2 cellular contexts compared by ENCODE assay signal in the genomic region with DNA sequence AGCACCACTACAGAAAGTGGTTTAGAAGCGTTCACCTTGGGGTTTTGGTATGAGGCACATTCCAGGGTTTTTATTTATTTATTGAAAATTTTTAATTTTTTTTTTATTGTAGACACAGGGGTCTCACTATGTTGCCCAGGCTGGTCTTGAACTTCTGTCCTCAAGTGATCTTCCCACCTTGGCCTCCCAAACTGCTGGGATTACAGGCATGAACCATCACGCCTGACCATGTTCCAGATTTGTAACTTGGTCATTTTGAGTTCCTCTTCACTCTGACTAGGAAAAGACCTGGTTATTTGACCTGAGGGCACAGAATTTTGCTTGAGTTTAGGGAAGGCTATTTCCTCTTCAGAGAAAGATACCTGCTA.
TF ChIP-seq lines count a peak whose summit lies in the region.

No MANE protein-coding gene starts in this region.

TF ChIP-seq in HepG2, 621 proteins besides CTCF, POLR2A, EP300 and RAD21:
- no peak for TF ChIP-seq NAIF1 (CRISPR knock-in tag; IDR thresholded peaks at IDR 0.05; ENCODE audit: borderline replicate concordance)
- TF ChIP-seq MAFF (IDR thresholded peaks at IDR 0.05; ENCODE audit: low read depth, low read length) = no peak
- no peak for TF ChIP-seq SOX5 (CRISPR knock-in tag; IDR thresholded peaks at IDR 0.05; ENCODE audit: borderline replicate concordance)
- TF ChIP-seq, protein P1, sequence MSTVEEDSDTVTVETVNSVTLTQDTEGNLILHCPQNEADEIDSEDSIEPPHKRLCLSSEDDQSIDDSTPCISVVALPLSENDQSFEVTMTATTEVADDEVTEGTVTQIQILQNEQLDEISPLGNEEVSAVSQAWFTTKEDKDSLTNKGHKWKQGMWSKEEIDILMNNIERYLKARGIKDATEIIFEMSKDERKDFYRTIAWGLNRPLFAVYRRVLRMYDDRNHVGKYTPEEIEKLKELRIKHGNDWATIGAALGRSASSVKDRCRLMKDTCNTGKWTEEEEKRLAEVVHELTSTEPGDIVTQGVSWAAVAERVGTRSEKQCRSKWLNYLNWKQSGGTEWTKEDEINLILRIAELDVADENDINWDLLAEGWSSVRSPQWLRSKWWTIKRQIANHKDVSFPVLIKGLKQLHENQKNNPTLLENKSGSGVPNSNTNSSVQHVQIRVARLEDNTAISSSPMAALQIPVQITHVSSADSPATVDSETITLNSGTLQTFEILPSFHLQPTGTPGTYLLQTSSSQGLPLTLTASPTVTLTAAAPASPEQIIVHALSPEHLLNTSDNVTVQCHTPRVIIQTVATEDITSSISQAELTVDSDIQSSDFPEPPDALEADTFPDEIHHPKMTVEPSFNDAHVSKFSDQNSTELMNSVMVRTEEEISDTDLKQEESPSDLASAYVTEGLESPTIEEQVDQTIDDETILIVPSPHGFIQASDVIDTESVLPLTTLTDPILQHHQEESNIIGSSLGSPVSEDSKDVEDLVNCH (CRISPR knock-in tag; IDR thresholded peaks at IDR 0.05) = no peak
- no peak for TF ChIP-seq KDM5B (CRISPR knock-in tag; IDR thresholded peaks at IDR 0.05; ENCODE audit: borderline replicate concordance)
- no peak for TF ChIP-seq ZNF772 (CRISPR knock-in tag; IDR thresholded peaks at IDR 0.05)
- TF ChIP-seq ZNF317 (CRISPR knock-in tag; IDR thresholded peaks at IDR 0.05) = no peak
- TF ChIP-seq XRCC5 (optimal IDR thresholded peaks at IDR 0.05; ENCODE audit: low read length) = no peak
- TF ChIP-seq CREB1 (IDR thresholded peaks at IDR 0.05) = no peak
- no peak for TF ChIP-seq CREB1 (CRISPR knock-in tag; IDR thresholded peaks at IDR 0.05)
- TF ChIP-seq, protein P2, sequence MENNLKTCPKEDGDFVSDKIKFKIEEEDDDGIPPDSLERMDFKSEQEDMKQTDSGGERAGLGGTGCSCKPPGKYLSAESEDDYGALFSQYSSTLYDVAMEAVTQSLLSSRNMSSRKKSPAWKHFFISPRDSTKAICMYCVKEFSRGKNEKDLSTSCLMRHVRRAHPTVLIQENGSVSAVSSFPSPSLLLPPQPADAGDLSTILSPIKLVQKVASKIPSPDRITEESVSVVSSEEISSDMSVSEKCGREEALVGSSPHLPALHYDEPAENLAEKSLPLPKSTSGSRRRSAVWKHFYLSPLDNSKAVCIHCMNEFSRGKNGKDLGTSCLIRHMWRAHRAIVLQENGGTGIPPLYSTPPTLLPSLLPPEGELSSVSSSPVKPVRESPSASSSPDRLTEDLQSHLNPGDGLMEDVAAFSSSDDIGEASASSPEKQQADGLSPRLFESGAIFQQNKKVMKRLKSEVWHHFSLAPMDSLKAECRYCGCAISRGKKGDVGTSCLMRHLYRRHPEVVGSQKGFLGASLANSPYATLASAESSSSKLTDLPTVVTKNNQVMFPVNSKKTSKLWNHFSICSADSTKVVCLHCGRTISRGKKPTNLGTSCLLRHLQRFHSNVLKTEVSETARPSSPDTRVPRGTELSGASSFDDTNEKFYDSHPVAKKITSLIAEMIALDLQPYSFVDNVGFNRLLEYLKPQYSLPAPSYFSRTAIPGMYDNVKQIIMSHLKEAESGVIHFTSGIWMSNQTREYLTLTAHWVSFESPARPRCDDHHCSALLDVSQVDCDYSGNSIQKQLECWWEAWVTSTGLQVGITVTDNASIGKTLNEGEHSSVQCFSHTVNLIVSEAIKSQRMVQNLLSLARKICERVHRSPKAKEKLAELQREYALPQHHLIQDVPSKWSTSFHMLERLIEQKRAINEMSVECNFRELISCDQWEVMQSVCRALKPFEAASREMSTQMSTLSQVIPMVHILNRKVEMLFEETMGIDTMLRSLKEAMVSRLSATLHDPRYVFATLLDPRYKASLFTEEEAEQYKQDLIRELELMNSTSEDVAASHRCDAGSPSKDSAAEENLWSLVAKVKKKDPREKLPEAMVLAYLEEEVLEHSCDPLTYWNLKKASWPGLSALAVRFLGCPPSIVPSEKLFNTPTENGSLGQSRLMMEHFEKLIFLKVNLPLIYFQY (CRISPR knock-in tag; IDR thresholded peaks at IDR 0.05; ENCODE audit: borderline replicate concordance) = no peak
- TF ChIP-seq PRMT3 (CRISPR knock-in tag; IDR thresholded peaks at IDR 0.05; ENCODE audit: borderline replicate concordance, low read depth) = no peak
- TF ChIP-seq, protein P3, sequence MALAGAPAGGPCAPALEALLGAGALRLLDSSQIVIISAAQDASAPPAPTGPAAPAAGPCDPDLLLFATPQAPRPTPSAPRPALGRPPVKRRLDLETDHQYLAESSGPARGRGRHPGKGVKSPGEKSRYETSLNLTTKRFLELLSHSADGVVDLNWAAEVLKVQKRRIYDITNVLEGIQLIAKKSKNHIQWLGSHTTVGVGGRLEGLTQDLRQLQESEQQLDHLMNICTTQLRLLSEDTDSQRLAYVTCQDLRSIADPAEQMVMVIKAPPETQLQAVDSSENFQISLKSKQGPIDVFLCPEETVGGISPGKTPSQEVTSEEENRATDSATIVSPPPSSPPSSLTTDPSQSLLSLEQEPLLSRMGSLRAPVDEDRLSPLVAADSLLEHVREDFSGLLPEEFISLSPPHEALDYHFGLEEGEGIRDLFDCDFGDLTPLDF (CRISPR knock-in tag; IDR thresholded peaks at IDR 0.05) = no peak
TF ChIP-seq in HepG2: peak in this region for 0.

TF ChIP-seq in liver, 16 proteins besides CTCF, POLR2A, EP300 and RAD21:
- TF ChIP-seq HNF4A (conservative IDR thresholded peaks at IDR 0.05) = no peak
